In genomic region chr2:187453078-187453641, GRCh38 we compare ENCODE assay signal across 8 cellular contexts. TPM values are rescaled to one million over a fixed set of nuclear protein-coding genes. Genes with fewer than 3 reads are reported as not detected.
DNase-seq lines count a peak whose midpoint lies in the region; ATAC-seq and TF ChIP-seq lines count a peak whose summit lies in the region.

No MANE protein-coding gene starts in this region.

- H3K27me3 ChIP-seq in heart left ventricle (no peaks in the 10 kb centered on the region), right cardiac atrium (ENCODE audit: control insufficient read depth, insufficient read depth) (no peaks in the 10 kb centered on the region), OCI-LY1 (ENCODE audit: insufficient read depth, low read length) (no peaks in the 10 kb centered on the region), tibial nerve (no peaks in the 10 kb centered on the region)

- H3K4me3 ChIP-seq in heart left ventricle (no peak overlapping the region), right cardiac atrium (ENCODE audit: low read length) (no peak overlapping the region), OCI-LY1 (ENCODE audit: low read depth, low read length, poor library complexity, severe bottlenecking) (no peak overlapping the region), tibial nerve (no peak overlapping the region)

- DNase-seq in heart left ventricle (no peak), right cardiac atrium (no peak), fibroblast of peridontal ligament (ENCODE audit: extremely low read depth) (peak; percentile 61), tibial nerve (ENCODE audit: low spot score in 2 of 2) (no peak), T-helper 9 cell (no peak)
- DNase-seq in activated CD4-positive, alpha-beta T cell treated with anti-CD3 and anti-CD28 coated beads for 48 hours, result no peak

- H3K27ac ChIP-seq in heart left ventricle (no peak overlapping the region), right cardiac atrium (ENCODE audit: low read length) (no peak overlapping the region), OCI-LY1 (ENCODE audit: low read depth, low read length, poor library complexity, severe bottlenecking) (no peak overlapping the region), tibial nerve (no peak overlapping the region)

- H3K36me3 ChIP-seq in heart left ventricle (no peaks in the 10 kb centered on the region), OCI-LY1 (ENCODE audit: insufficient read depth, low read length) (no peaks in the 10 kb centered on the region), tibial nerve (no peaks in the 10 kb centered on the region)

- no peak overlapping the region for H2AFZ ChIP-seq in OCI-LY1 (ENCODE audit: low read length)

- no peak overlapping the region for H3K9ac ChIP-seq in OCI-LY1 (ENCODE audit: low read length)

- no peaks in the 10 kb centered on the region for H3K9me3 ChIP-seq in heart left ventricle
- H3K9me3 ChIP-seq in right cardiac atrium (ENCODE audit: control insufficient read depth, low read length), result no peaks in the 10 kb centered on the region
- H3K9me3 ChIP-seq in OCI-LY1 (ENCODE audit: low read length), result no peaks in the 10 kb centered on the region
- H3K9me3 ChIP-seq in tibial nerve, result no peaks in the 10 kb centered on the region

- no peak for TF ChIP-seq POLR2A in heart left ventricle (IDR thresholded peaks at IDR 0.05)
- no peak for TF ChIP-seq POLR2A in tibial nerve (IDR thresholded peaks at IDR 0.05)

- no peak for ATAC-seq in heart left ventricle
- ATAC-seq in right cardiac atrium, result no peak
- no peak for ATAC-seq in GM19035 (IDR thresholded peaks at IDR 0.05; ENCODE audit: unreplicated experiment)

- TF ChIP-seq CTCF in heart left ventricle (IDR thresholded peaks at IDR 0.05) (peak in 11 of 12 donors; percentile 34 to 71 (median 49)), OCI-LY1 (IDR thresholded peaks at IDR 0.05; ENCODE audit: low read length) (peak; percentile 40; the same call in 1 of the 2 replicates), tibial nerve (IDR thresholded peaks at IDR 0.05) (peak; percentile 13 to 64 (median 49))

- H3K4me2 ChIP-seq in OCI-LY1 (ENCODE audit: low read length), result no peak overlapping the region

- no peaks in the 10 kb centered on the region for H3F3A ChIP-seq in OCI-LY1 (ENCODE audit: insufficient read depth, low read length)

- no peaks in the 10 kb centered on the region for H3K9me2 ChIP-seq in OCI-LY1 (ENCODE audit: low read depth, low read length)

- H3K79me2 ChIP-seq in OCI-LY1 (ENCODE audit: insufficient read depth, low read length), result no peaks in the 10 kb centered on the region

- WGBS in heart left ventricle, 4 donors, result 93 to 94% (median 93%) methylated on average over 1 of the region's 1 CpG
- WGBS in right cardiac atrium, result 87% methylated on average over 1 of the region's 1 CpG
- WGBS in tibial nerve, 2 donors, result 92 to 93% methylated on average over 1 of the region's 1 CpG

- peaks cover 0 to 3% (median 0%) of the 10 kb centered on the region in 12 donors for H3K4me1 ChIP-seq in heart left ventricle
- H3K4me1 ChIP-seq in right cardiac atrium (ENCODE audit: control insufficient read depth, insufficient read depth, low read length), result no peaks in the 10 kb centered on the region
- no peaks in the 10 kb centered on the region for H3K4me1 ChIP-seq in OCI-LY1 (ENCODE audit: insufficient read depth, low read length, severe bottlenecking)
- H3K4me1 ChIP-seq in tibial nerve, result no peaks in the 10 kb centered on the region

- no peaks in the 10 kb centered on the region for H4K20me1 ChIP-seq in OCI-LY1 (ENCODE audit: insufficient read depth, low read length)

- no peak for TF ChIP-seq EP300 in tibial nerve (IDR thresholded peaks at IDR 0.05)

- intact Hi-C loops in heart left ventricle (cut with DNase I) (loop anchor here (1.0 to 10.0 kb wide), 14 partner anchors 154 to 591 kb away; no protein-coding TSS in a partner anchor), right cardiac atrium (cut with DNase I) (loop anchor here in 2 of 4 donors (5.0 to 10.0 kb wide), 2 partner anchors 588 to 591 kb away; no protein-coding TSS in a partner anchor)

RNA-seq across cellular contexts. Expression of gene CALCRL, which starts 5.1 kb away (rescaled TPM):
- 10 to 100 TPM; 11.8 to 37.2 (median 24.3) TPM for total RNA-seq in heart left ventricle
- polyA plus RNA-seq in heart left ventricle, result 10 to 100 TPM in 1 of 2 donors, 1 to 10 TPM in 1; 8.5 to 11.4 TPM
- 10 to 100 TPM; 35.5 to 50.9 (median 44.1) TPM for total RNA-seq in right cardiac atrium
- polyA plus RNA-seq in right cardiac atrium, result 12.3 TPM
- total RNA-seq in tibial nerve, result 10 to 100 TPM; 56.4 to 75.1 (median 67.3) TPM
